10 cellular contexts compared by ENCODE assay signal in genomic region chr16:54080524-54081008, GRCh38.
DNase-seq lines count a peak whose midpoint lies in the region; ATAC-seq and TF ChIP-seq lines count a peak whose summit lies in the region.
"Had no signal": no experiment of that assay in that cellular context is flagged by ENCODE, and none has a peak within 500 bp of the region (broad histone marks: within the 10 kb centered on the region; RNA-seq: fewer than 3 reads in every experiment).

No MANE protein-coding gene starts in this region.

- DNase-seq in HS-27A (ENCODE audit: low read depth) (peak; percentile 15), amniotic stem cell (lab: John Stamatoyannopoulos, UW) (peak; percentile 80), foreskin keratinocyte (peak; percentile 97 to 98), suprapubic skin (ENCODE audit: low spot score in 2 of 2) (no peak), tibial artery (no peak)
- DNase-seq: naive B cell; NCI-H1105 treated with DMSO at 0.1 percent for 48 hours; stimulated activated naive CD4-positive, alpha-beta T cell treated with Interleukin-2 at 50 U/mL for 16 hours had no signal

- peaks cover 16% of the 10 kb centered on the region for H3K4me1 ChIP-seq in foreskin keratinocyte
- no peaks in the 10 kb centered on the region for H3K4me1 ChIP-seq in suprapubic skin
- H3K4me1 ChIP-seq in tibial artery, result no peaks in the 10 kb centered on the region

- intact Hi-C loops in tibial artery (cut with DNase I; ENCODE audit: low total_unique reads), result no loop called here

- no peak for TF ChIP-seq CTCF in foreskin keratinocyte (conservative IDR thresholded peaks at IDR 0.05)
- TF ChIP-seq CTCF in suprapubic skin (IDR thresholded peaks at IDR 0.05), result no peak
- no peak for TF ChIP-seq CTCF in tibial artery (IDR thresholded peaks at IDR 0.05)

- WGBS in suprapubic skin, result 76% methylated on average over 7 of the region's 7 CpGs

- no peak for TF ChIP-seq POLR2A in suprapubic skin (IDR thresholded peaks at IDR 0.05)

- no peak overlapping the region for H3K4me3 ChIP-seq in suprapubic skin
- no peak overlapping the region for H3K4me3 ChIP-seq in tibial artery

- no peak for TF ChIP-seq EP300 in suprapubic skin (IDR thresholded peaks at IDR 0.05)

- H3K9me3 ChIP-seq in suprapubic skin, result no peaks in the 10 kb centered on the region
- H3K9me3 ChIP-seq in tibial artery, result no peaks in the 10 kb centered on the region

- H3K36me3 ChIP-seq in suprapubic skin (no peaks in the 10 kb centered on the region), tibial artery (no peaks in the 10 kb centered on the region)

- ATAC-seq in foreskin keratinocyte (peak; percentile 90), GM21423 (IDR thresholded peaks at IDR 0.05; ENCODE audit: unreplicated experiment) (no peak), GM18498 (IDR thresholded peaks at IDR 0.05; ENCODE audit: unreplicated experiment) (no peak)

- peak overlapping the region; percentile 91 for H3K27ac ChIP-seq in foreskin keratinocyte
- peak overlapping the region; percentile 68 for H3K27ac ChIP-seq in suprapubic skin
- H3K27ac ChIP-seq in tibial artery, result no peak overlapping the region

- H3K27me3 ChIP-seq in foreskin keratinocyte (no peaks in the 10 kb centered on the region), suprapubic skin (no peaks in the 10 kb centered on the region), tibial artery (no peaks in the 10 kb centered on the region)

Comparison
In these comparisons a context has a peak if more than half of its experiments do, and no peak if none do; other contexts are left out.
1. DNase-seq: peak in HS-27A (single experiment), amniotic stem cell (single experiment) and foreskin keratinocyte (2 of 2); none in suprapubic skin (0 of 2) and tibial artery (0 of 2).
2. H3K27ac ChIP-seq: peak in foreskin keratinocyte (single experiment) and suprapubic skin (single experiment); none in tibial artery (0 of 2).